ENCODE assay signal across 3 cellular contexts in the genomic region with DNA sequence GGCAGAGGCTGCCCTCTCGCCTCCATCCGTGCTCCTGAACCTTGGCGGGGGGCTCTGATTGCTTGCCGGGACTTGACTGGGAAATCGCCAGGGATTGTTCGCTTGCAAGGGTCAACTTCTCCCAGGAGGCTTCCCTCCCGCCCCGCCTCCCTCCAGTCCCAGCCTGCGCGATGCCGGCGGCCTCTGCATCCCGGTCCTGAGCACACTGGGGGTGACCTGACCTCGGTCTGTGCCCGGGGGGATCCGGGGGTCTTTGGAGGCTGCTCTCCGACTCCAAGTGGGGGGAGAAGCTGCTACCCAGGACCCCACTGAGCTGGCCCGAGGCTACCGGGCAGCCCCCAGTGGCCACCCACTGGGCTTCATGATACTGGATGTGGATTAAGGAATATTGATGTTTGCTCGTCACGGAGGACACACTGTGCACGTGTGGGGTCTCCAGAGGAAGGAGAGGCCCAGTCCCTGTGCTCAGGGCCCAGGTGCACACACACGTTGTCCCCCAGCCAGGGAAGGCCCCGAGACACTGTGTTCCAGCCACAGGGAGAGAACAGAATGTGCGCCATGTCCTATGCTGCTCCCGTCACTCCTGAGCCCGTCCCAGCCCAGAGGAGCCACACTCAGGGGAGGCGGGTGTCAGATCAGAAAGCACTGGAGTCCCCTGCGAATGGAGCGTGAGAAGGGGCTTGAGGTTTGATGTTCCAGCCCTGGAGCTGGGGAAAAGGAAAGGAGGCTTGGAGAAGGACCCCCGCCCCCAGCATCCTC.
TF ChIP-seq lines count a peak whose summit lies in the region.

No MANE protein-coding gene starts in this region.

TF ChIP-seq in SK-N-SH, 30 proteins besides CTCF, POLR2A, EP300 and RAD21:
- no peak for TF ChIP-seq GABPA (IDR thresholded peaks at IDR 0.05; ENCODE audit: low read depth)
- no peak for TF ChIP-seq TCF12 (IDR thresholded peaks at IDR 0.05)
- no peak for TF ChIP-seq GATA2 (CRISPR knock-in tag; IDR thresholded peaks at IDR 0.05)
- no peak for TF ChIP-seq NFIC (IDR thresholded peaks at IDR 0.05; ENCODE audit: borderline replicate concordance)
- no peak for TF ChIP-seq RFX5 (IDR thresholded peaks at IDR 0.05; ENCODE audit: low read length)
- TF ChIP-seq RCOR1 (IDR thresholded peaks at IDR 0.05; ENCODE audit: low read length): no peak
- TF ChIP-seq JUND (IDR thresholded peaks at IDR 0.05): no peak
- no peak for TF ChIP-seq YY1 (IDR thresholded peaks at IDR 0.05; ENCODE audit: low read depth)
- TF ChIP-seq MAX (IDR thresholded peaks at IDR 0.05; ENCODE audit: low read depth): no peak
- TF ChIP-seq, protein P1, sequence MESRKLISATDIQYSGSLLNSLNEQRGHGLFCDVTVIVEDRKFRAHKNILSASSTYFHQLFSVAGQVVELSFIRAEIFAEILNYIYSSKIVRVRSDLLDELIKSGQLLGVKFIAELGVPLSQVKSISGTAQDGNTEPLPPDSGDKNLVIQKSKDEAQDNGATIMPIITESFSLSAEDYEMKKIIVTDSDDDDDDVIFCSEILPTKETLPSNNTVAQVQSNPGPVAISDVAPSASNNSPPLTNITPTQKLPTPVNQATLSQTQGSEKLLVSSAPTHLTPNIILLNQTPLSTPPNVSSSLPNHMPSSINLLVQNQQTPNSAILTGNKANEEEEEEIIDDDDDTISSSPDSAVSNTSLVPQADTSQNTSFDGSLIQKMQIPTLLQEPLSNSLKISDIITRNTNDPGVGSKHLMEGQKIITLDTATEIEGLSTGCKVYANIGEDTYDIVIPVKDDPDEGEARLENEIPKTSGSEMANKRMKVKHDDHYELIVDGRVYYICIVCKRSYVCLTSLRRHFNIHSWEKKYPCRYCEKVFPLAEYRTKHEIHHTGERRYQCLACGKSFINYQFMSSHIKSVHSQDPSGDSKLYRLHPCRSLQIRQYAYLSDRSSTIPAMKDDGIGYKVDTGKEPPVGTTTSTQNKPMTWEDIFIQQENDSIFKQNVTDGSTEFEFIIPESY (IDR thresholded peaks at IDR 0.05; ENCODE audit: borderline replicate concordance, low read depth): no peak

TF ChIP-seq in SK-N-SH treated with all-trans-retinoic acid at 6 μM for 48 hours, 23 proteins besides CTCF, POLR2A, EP300 and RAD21:
- TF ChIP-seq ZNF565 (CRISPR knock-in tag; conservative IDR thresholded peaks at IDR 0.05; ENCODE audit: low read depth): no peak
- TF ChIP-seq ARNTL (CRISPR knock-in tag; IDR thresholded peaks at IDR 0.05; ENCODE audit: borderline replicate concordance, low read depth): no peak
- TF ChIP-seq PATZ1 (CRISPR knock-in tag; IDR thresholded peaks at IDR 0.05; ENCODE audit: borderline replicate concordance): no peak
- TF ChIP-seq TOX (CRISPR knock-in tag; IDR thresholded peaks at IDR 0.05; ENCODE audit: borderline replicate concordance): no peak
- TF ChIP-seq TCF4 (CRISPR knock-in tag; IDR thresholded peaks at IDR 0.05; ENCODE audit: borderline replicate concordance): no peak
- TF ChIP-seq ESRRG (CRISPR knock-in tag; IDR thresholded peaks at IDR 0.05): no peak
- TF ChIP-seq TSHZ2 (CRISPR knock-in tag; IDR thresholded peaks at IDR 0.05): no peak
- TF ChIP-seq GLIS3 (CRISPR knock-in tag; IDR thresholded peaks at IDR 0.05): no peak

TF ChIP-seq in HepG2, 621 proteins besides CTCF, POLR2A, EP300 and RAD21:
- TF ChIP-seq EZH2 (conservative IDR thresholded peaks at IDR 0.05; ENCODE audit: low read depth, low read length) (peak; percentile 60; the same call in 1 of the 2 replicates), KLF16 (CRISPR knock-in tag; IDR thresholded peaks at IDR 0.05) (no peak)
